In the genomic region with DNA sequence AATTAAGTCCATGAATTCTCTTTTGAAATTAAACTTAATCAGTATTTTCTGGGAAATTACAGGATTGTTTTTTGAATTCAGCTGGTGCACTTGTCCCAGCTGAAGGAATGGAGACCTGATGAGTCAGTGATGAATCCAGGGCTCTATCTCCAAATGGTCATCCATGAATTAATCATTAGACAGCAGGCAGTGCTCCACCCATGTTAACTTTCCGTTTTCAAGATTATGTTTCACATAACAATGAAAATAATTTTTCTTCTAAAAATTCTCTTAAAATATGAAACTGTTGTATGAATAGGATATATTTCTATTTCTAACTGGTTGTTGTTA, we compare ENCODE assay signal across 1 cellular context.
TF ChIP-seq lines count a peak whose summit lies in the region.

No MANE protein-coding gene starts in this region.

TF ChIP-seq in A549, 52 proteins besides CTCF, POLR2A, EP300 and RAD21 (continued from another document):
- TF ChIP-seq, protein P1, sequence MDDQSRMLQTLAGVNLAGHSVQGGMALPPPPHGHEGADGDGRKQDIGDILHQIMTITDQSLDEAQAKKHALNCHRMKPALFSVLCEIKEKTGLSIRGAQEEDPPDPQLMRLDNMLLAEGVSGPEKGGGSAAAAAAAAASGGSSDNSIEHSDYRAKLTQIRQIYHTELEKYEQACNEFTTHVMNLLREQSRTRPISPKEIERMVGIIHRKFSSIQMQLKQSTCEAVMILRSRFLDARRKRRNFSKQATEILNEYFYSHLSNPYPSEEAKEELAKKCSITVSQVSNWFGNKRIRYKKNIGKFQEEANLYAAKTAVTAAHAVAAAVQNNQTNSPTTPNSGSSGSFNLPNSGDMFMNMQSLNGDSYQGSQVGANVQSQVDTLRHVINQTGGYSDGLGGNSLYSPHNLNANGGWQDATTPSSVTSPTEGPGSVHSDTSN (IDR thresholded peaks at IDR 0.05) = peak; percentile 33; the same call in 1 of the 2 replicates
TF ChIP-seq in A549: peak in this region for 3.
